ENCODE assay signal across 14 cellular contexts in the genomic region with DNA sequence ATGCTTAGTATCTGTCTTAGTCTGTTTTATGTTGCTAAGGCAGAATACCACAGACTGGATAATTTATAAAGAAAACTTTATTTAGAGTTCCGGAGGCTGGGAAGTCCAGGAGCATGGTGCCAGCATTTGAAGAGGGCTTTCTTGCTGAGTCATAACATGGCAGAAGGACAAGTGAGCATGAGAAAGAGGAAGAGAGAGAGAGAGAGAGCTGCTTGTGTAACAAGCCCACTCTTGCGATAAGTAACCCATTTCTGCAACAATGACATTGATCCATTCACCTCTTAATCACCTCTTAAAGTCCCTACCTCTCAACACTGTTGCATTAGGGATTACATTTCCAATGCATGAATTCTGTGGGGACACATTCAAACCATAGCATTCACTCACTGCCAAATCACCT. TPM values are rescaled to one million over a fixed set of nuclear protein-coding genes. Genes with fewer than 3 reads are reported as not detected.
A peak's percentile ranks its signal among the peaks of the same experiment; 100 is the strongest.
DNase-seq lines count a peak whose midpoint lies in the region; ATAC-seq and TF ChIP-seq lines count a peak whose summit lies in the region.
"Had no signal": no experiment of that assay in that cellular context is flagged by ENCODE, and none has a peak within 500 bp of the region (broad histone marks: within the 10 kb centered on the region; RNA-seq: fewer than 3 reads in every experiment).

No MANE protein-coding gene starts in this region.

- H3K9me3 ChIP-seq in lung (ENCODE audit: control insufficient read depth in 2 of 2, insufficient read depth in 1 of 2, low read length in 1 of 2): no peaks in the 10 kb centered on the region
- H3K9me3 ChIP-seq: stomach had no signal

- no peak overlapping the region for H3K27ac ChIP-seq in lung (ENCODE audit: low read depth in 1 of 2, low read length in 1 of 2)
- H3K27ac ChIP-seq: stomach had no signal

- 65 to 71% methylated on average over 2 of the region's 2 CpGs for WGBS in lung, 2 donors

- no peaks in the 10 kb centered on the region for H3K36me3 ChIP-seq in lung (ENCODE audit: control insufficient read depth in 2 of 2, insufficient read depth in 2 of 2, low read length in 2 of 2)
- H3K36me3 ChIP-seq: stomach had no signal

- peak; percentile 53 for ATAC-seq in GM18519 (IDR thresholded peaks at IDR 0.05; ENCODE audit: low FRiP score, unreplicated experiment)
- peak; percentile 50 for ATAC-seq in HG02981 (IDR thresholded peaks at IDR 0.05; ENCODE audit: unreplicated experiment)
- peak; percentile 24 for ATAC-seq in lung (ENCODE audit: insufficient read depth, low FRiP score)

- no peaks in the 10 kb centered on the region for H3K27me3 ChIP-seq in lung (ENCODE audit: control insufficient read depth, insufficient read depth)
- H3K27me3 ChIP-seq: stomach had no signal

- peak; percentile 39 for DNase-seq in SIG-M5 (lab: John Stamatoyannopoulos, UW)
- DNase-seq in lung (ENCODE audit: low spot score): no peak
- DNase-seq in stimulated activated CD4-positive, alpha-beta T cell treated with anti-CD3 and anti-CD28 coated beads, Interleukin-2, amount 100 ng/mL, for 24 hours: no peak
- DNase-seq in A172 (ENCODE audit: low spot score): no peak
- DNase-seq in superior temporal gyrus (ENCODE audit: extremely low spot score): no peak
- DNase-seq in Kasumi-1 (lab: John Stamatoyannopoulos, UW): no peak
- DNase-seq: activated CD4-positive, alpha-beta T cell treated with anti-CD3 and anti-CD28 coated beads, Interleukin-2, amount 50 U/mL, for 4 hours; amygdala; kidney; NCI-H1417 treated with DMSO at 0.1 percent for 48 hours; stomach had no signal

- peaks cover 0 to 2% of the 10 kb centered on the region in 2 donors for H3K4me1 ChIP-seq in lung (ENCODE audit: control insufficient read depth in 2 of 2, insufficient read depth in 2 of 2, low read length in 2 of 2)
- H3K4me1 ChIP-seq: stomach had no signal

- no peak overlapping the region for H3K4me3 ChIP-seq in lung
- H3K4me3 ChIP-seq: stomach had no signal

- no peak for TF ChIP-seq CTCF in lung (IDR thresholded peaks at IDR 0.05; ENCODE audit: control extremely low read depth, extremely low read depth)

RNA-seq across cellular contexts. Expression of a gene that starts 11.7 kb away (rescaled TPM):
- not detected for total RNA-seq in lung
- polyA plus RNA-seq in lung: not detected
- total RNA-seq in A172 (2014; rRNA removed; shearing (Covaris generic)): not detected in 2 replicates
- total RNA-seq: stomach had no signal
- polyA plus RNA-seq: neural cell, stomach had no signal

RNA-seq across cellular contexts. Expression of a gene that starts 42.1 kb away (rescaled TPM):
- 1 to 10 TPM in 1 of 2 donors, under 1 TPM in 1; 0.83 to 1.8 TPM for total RNA-seq in lung
- under 1 TPM; 0.11 to 0.33 TPM for polyA plus RNA-seq in lung
- not detected in 2 replicates for total RNA-seq in A172 (2014; rRNA removed; shearing (Covaris generic))
- polyA plus RNA-seq: neural cell had no signal
